In genomic region chr3:106609666-106610301, GRCh38 we compare ENCODE assay signal across 8 cellular contexts.
A peak's percentile ranks its signal among the peaks of the same experiment; 100 is the strongest.
DNase-seq lines count a peak whose midpoint lies in the region; ATAC-seq, FAIRE-seq and TF ChIP-seq lines count a peak whose summit lies in the region.

No MANE protein-coding gene starts in this region.

- H2BK12ac ChIP-seq in H1 (ENCODE audit: low read depth, low read length): no peak overlapping the region

- no peaks in the 10 kb centered on the region for H4K20me1 ChIP-seq in H1 (replicated peaks in 1 of 2; ENCODE audit: control insufficient read depth in 1 of 2, insufficient read depth in 2 of 2, low read length in 2 of 2)

- H2BK120ac ChIP-seq in H1 (replicated peaks; ENCODE audit: low read depth, low read length): no peak overlapping the region

- H2BK20ac ChIP-seq in H1 (ENCODE audit: low read length): no peak overlapping the region

- H3K36me3 Mint-ChIP-seq in activated CD8-positive, alpha-beta T cell treated with anti-CD3 and anti-CD28 coated beads for 36 hours (ENCODE audit: low read depth): peaks cover 10% of the 10 kb centered on the region

- peaks cover 2% of the 10 kb centered on the region for H3K27me3 Mint-ChIP-seq in activated CD8-positive, alpha-beta T cell treated with anti-CD3 and anti-CD28 coated beads for 36 hours

- H2BK5ac ChIP-seq in H1 (ENCODE audit: low read depth, low read length): no peak overlapping the region

- H3K36me3 ChIP-seq in BJ (ENCODE audit: control insufficient read depth, insufficient read depth, low read length) (no peaks in the 10 kb centered on the region), H1 (ENCODE audit: control insufficient read depth in 2 of 4, insufficient read depth in 4 of 4, low read length in 3 of 4) (no peaks in the 10 kb centered on the region; a peak in 2 of 8 replicates)

- H3K56ac ChIP-seq in H1 (replicated peaks; ENCODE audit: insufficient read length, low read depth, low read length): no peak overlapping the region

- H4K5ac ChIP-seq in H1 (ENCODE audit: insufficient read length, low read depth, low read length): peak overlapping the region; percentile 48

- TF ChIP-seq POLR2A in H1 (IDR thresholded peaks at IDR 0.05; ENCODE audit: control extremely low read depth in 1 of 2, low read depth in 2 of 2, low read length in 2 of 2): no peak

- no peak for TF ChIP-seq EP300 in H1 (IDR thresholded peaks at IDR 0.05; ENCODE audit: borderline replicate concordance in 1 of 2, low read depth in 2 of 2, low read length in 2 of 2)

- H3K9me3 ChIP-seq in H1 (ENCODE audit: insufficient read depth in 2 of 2, low read depth in 1 of 2, low read length in 1 of 2): peaks cover 3% of the 10 kb centered on the region in 2 experiments; a peak in 2 of 4 replicates

- peak overlapping the region; percentile 0 for H3K27ac Mint-ChIP-seq in activated CD8-positive, alpha-beta T cell treated with anti-CD3 and anti-CD28 coated beads for 36 hours

- no peaks in the 10 kb centered on the region for H3K27me3 ChIP-seq in BJ (ENCODE audit: control insufficient read depth, insufficient read depth, low read length)
- no peaks in the 10 kb centered on the region for H3K27me3 ChIP-seq in H1 (replicated peaks in 1 of 4; ENCODE audit: control insufficient read depth in 3 of 4, extremely low read depth in 1 of 4, insufficient read depth in 3 of 4, low read length in 3 of 4)

- peak; percentile 65 for DNase-seq in BJ (ENCODE audit: low read depth)
- DNase-seq in NCI-H82 treated with DMSO at 0.1 percent for 48 hours (lab: John Stamatoyannopoulos, UW; ENCODE audit: unreplicated experiment): peak; percentile 78
- DNase-seq in activated CD8-positive, alpha-beta T cell treated with anti-CD3 and anti-CD28 coated beads for 36 hours: peak; percentile 73
- peak; percentile 57 to 76 for DNase-seq in H1 (ENCODE audit: low read depth in 1 of 2, low spot score in 2 of 2)
- DNase-seq in midbrain (lab: John Stamatoyannopoulos, UW): peak; percentile 91
- peak; percentile 74 for DNase-seq in stimulated activated CD8-positive, alpha-beta memory T cell treated with anti-CD3 and anti-CD28 coated beads, Interleukin-4, amount 100 ng/mL, for 48 hours

- WGBS in H1 (ENCODE audit: extremely low coverage in 1 of 2, insufficient coverage in 1 of 2, insufficient read length in 1 of 2, insufficient replicate concordance in 2 of 2, low coverage in 1 of 2, low lambda C conversion rate in 2 of 2, missing lambda C conversion rate in 1 of 2), 2 experiments: 18% methylated on average over 2 of the region's 2 CpGs; no CpG with 5 or more reads in 1 of the 2 experiments

- no peak overlapping the region for H3K27ac ChIP-seq in H1 (ENCODE audit: low read depth, low read length)

- H2AK5ac ChIP-seq in H1 (ENCODE audit: low read depth, low read length): no peak overlapping the region

- intact Hi-C loops in activated CD8-positive, alpha-beta T cell treated with anti-CD3 and anti-CD28 coated beads for 36 hours (cut with micrococcal nuclease): loop anchor here (5.0 to 10.0 kb wide), 3 partner anchors 277 to 925 kb away; no protein-coding TSS in a partner anchor

- no peak overlapping the region for H2BK15ac ChIP-seq in H1 (ENCODE audit: low read length)

- H4K91ac ChIP-seq in H1 (replicated peaks; ENCODE audit: insufficient read length, low read length): no peak overlapping the region

- H2AFZ ChIP-seq in H1 (ENCODE audit: low read length): peak overlapping the region; percentile 76; the same call in 1 of the 2 replicates

- H3K79me1 ChIP-seq in H1 (ENCODE audit: low read depth, low read length): no peaks in the 10 kb centered on the region

- CTCF ChIA-PET in BJ (lab: Yijun Ruan, JAX): interaction anchor here (0.5 to 1.9 kb wide), 23 partner anchors 16 to 1241 kb away, joined by 3 to 7 read pairs (median 3); no protein-coding TSS in a partner anchor
- CTCF ChIA-PET in activated CD8-positive, alpha-beta T cell treated with anti-CD3 and anti-CD28 coated beads for 36 hours (lab: Charles Lee): interaction anchor here (0.5 to 1.5 kb wide), 36 partner anchors 9 to 1694 kb away, joined by 3 to 6 read pairs (median 3); no protein-coding TSS in a partner anchor
- CTCF ChIA-PET in H1 (lab: Charles Lee; ENCODE audit: partially characterized antibody): interaction anchor here (0.5 to 2.8 kb wide), 21 partner anchors 10 to 922 kb away, joined by 3 to 12 read pairs (median 3); no protein-coding TSS in a partner anchor

- H3K18ac ChIP-seq in H1 (ENCODE audit: extremely low read depth, low read length): no peak overlapping the region; the same call in 1 of the 2 replicates

- H4K8ac ChIP-seq in H1 (ENCODE audit: extremely low read depth, insufficient read depth, low read length): no peak overlapping the region

- H3K4me2 ChIP-seq in H1 (ENCODE audit: insufficient read depth in 1 of 2, low read depth in 2 of 2, low read length in 2 of 2): no peak overlapping the region

- no peak overlapping the region for H3K14ac ChIP-seq in H1 (ENCODE audit: insufficient read length)

- peak; percentile 94 for FAIRE-seq in H1 (lab: Jason Lieb, UNC)

- peak; percentile 77 for TF ChIP-seq CTCF in BJ (IDR thresholded peaks at IDR 0.05; ENCODE audit: insufficient read depth, low read depth, low read length)
- TF ChIP-seq CTCF in activated CD8-positive, alpha-beta T cell treated with anti-CD3 and anti-CD28 coated beads for 36 hours (IDR thresholded peaks at IDR 0.05): peak; percentile 86
- TF ChIP-seq CTCF in H1 (IDR thresholded peaks at IDR 0.05; ENCODE audit: control extremely low read depth in 1 of 3, insufficient read depth in 1 of 3, low read depth in 1 of 3, low read length in 3 of 3): peak; percentile 25 to 86 (median 72)

- H3K23me2 ChIP-seq in H1 (ENCODE audit: low read depth, low read length): no peaks in the 10 kb centered on the region

- H3K23ac ChIP-seq in H1 (ENCODE audit: insufficient read length): no peak overlapping the region

- ATAC-seq in GM19324 (IDR thresholded peaks at IDR 0.05; ENCODE audit: low FRiP score, unreplicated experiment): peak; percentile 88
- ATAC-seq in HG03565 (IDR thresholded peaks at IDR 0.05; ENCODE audit: unreplicated experiment): peak; percentile 82
- ATAC-seq in activated CD8-positive, alpha-beta T cell treated with anti-CD3 and anti-CD28 coated beads for 36 hours: peak; percentile 79

- peaks cover 21% of the 10 kb centered on the region for H3K4me1 Mint-ChIP-seq in activated CD8-positive, alpha-beta T cell treated with anti-CD3 and anti-CD28 coated beads for 36 hours (ENCODE audit: low read depth)

- POLR2A ChIA-PET in BJ (lab: Charles Lee): no interaction called here
- POLR2A ChIA-PET in activated CD8-positive, alpha-beta T cell treated with anti-CD3 and anti-CD28 coated beads for 36 hours (lab: Charles Lee): no interaction called here
- POLR2A ChIA-PET in H1 (lab: Charles Lee; ENCODE audit: partially characterized antibody): no interaction called here

- H3K4me3 ChIP-seq in BJ (ENCODE audit: low read depth, low read length) (no peak overlapping the region), H1 (ENCODE audit: extremely low read depth in 1 of 4, insufficient read depth in 2 of 4, low read depth in 3 of 4, low read length in 4 of 4) (no peak overlapping the region)

- TF ChIP-seq RAD21 in H1 (IDR thresholded peaks at IDR 0.05 in 1 of 2, conservative IDR thresholded peaks at IDR 0.05 in 1 of 2; ENCODE audit: low read depth in 2 of 2, low read length in 2 of 2): peak; percentile 93 to 97

- H3K9me3 Mint-ChIP-seq in activated CD8-positive, alpha-beta T cell treated with anti-CD3 and anti-CD28 coated beads for 36 hours: peaks cover 15% of the 10 kb centered on the region

- H3K4me3 Mint-ChIP-seq in activated CD8-positive, alpha-beta T cell treated with anti-CD3 and anti-CD28 coated beads for 36 hours: no peak overlapping the region

- H3K9ac ChIP-seq in H1 (replicated peaks in 1 of 4; ENCODE audit: extremely low read depth in 1 of 4, low read depth in 3 of 4, low read length in 3 of 4): no peak overlapping the region

- H3K79me2 ChIP-seq in H1 (ENCODE audit: control insufficient read depth in 1 of 2, insufficient read depth in 2 of 2, low read length in 2 of 2): no peaks in the 10 kb centered on the region

- H3K4ac ChIP-seq in H1 (replicated peaks; ENCODE audit: insufficient read length, low read depth, low read length): no peak overlapping the region

- H3K4me1 ChIP-seq in H1 (replicated peaks in 1 of 4; ENCODE audit: control insufficient read depth in 3 of 4, insufficient read depth in 4 of 4, low read length in 3 of 4): peaks cover 0 to 3% (median 0%) of the 10 kb centered on the region in 4 experiments; a peak in 2 of 7 replicates

TF ChIP-seq in H1, 55 proteins besides CTCF, POLR2A, EP300 and RAD21:
- TF ChIP-seq TCF12 (IDR thresholded peaks at IDR 0.05; ENCODE audit: low read depth, low read length) (peak; percentile 73; the same call in 1 of the 2 replicates), RFX5 (IDR thresholded peaks at IDR 0.05; ENCODE audit: borderline replicate concordance, low read depth, low read length) (no peak), NRF1 (IDR thresholded peaks at IDR 0.05; ENCODE audit: low read depth, low read length) (no peak)
